ENCODE assay signal across 24 cellular contexts in the genomic region with DNA sequence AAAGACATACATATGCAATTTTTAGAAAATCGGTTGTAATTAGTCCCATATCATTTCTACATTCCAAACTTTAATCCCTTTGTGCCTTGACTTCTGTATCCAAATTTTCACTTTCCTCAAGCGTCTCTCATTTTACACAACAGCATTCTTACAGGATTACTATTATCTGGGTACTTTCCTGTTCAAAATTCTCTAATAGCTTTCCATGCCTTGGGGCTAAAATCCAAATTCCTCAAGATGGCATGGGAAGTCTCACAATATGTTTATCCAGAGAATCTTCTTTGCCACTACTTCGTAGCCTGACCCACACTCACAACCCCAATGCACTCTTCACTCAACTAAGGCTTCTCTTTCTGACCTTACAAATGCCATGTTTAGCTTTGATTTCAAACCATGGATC.
"Had no signal": no experiment of that assay in that cellular context is flagged by ENCODE, and none has a peak within 500 bp of the region (broad histone marks: within the 10 kb centered on the region; RNA-seq: fewer than 3 reads in every experiment).

No MANE protein-coding gene starts in this region.

- H3K4me3 ChIP-seq: ascending aorta, lower lobe of right lung, right lobe of liver, smooth muscle cell, thoracic aorta, upper lobe of right lung had no signal

- H3K36me3 ChIP-seq: ascending aorta, lower lobe of right lung, neutrophil, right lobe of liver, thoracic aorta, upper lobe of right lung had no signal

- H3K4me1 ChIP-seq: foreskin keratinocyte, lower lobe of right lung, parathyroid adenoma, right lobe of liver, upper lobe of right lung had no signal

- H3K4me2 ChIP-seq: smooth muscle cell had no signal

- H3K9ac ChIP-seq: parathyroid adenoma had no signal

- H3K79me2 ChIP-seq: parathyroid adenoma had no signal

- H2AFZ ChIP-seq: parathyroid adenoma had no signal

- H3K9me3 ChIP-seq: ascending aorta, lower lobe of right lung, neutrophil, right lobe of liver, thoracic aorta, upper lobe of right lung had no signal

- ATAC-seq: activated naive CD8-positive, alpha-beta T cell treated with anti-CD3 and anti-CD28 coated beads, Interleukin-2, amount 50 U/mL, for 24 hours; effector memory CD8-positive, alpha-beta T cell; foreskin keratinocyte; left colon; lower lobe of right lung; natural killer cell treated with Interleukin-12 subunit alpha and Interleukin-12 subunit beta and Interleukin-15 and Interleukin-18, amount 100 ng/mL, for 72 hours; right lobe of liver; upper lobe of right lung had no signal

- DNase-seq: activated CD4-positive, alpha-beta T cell treated with anti-CD3 and anti-CD28 coated beads, Interleukin-2, amount 50 U/mL, for 1 hour; activated CD4-positive, CD25-positive, alpha-beta regulatory T cell treated with anti-CD3 and anti-CD28 coated beads, Interleukin-2, amount 50 U/mL, for 72 hours; activated CD8-positive, alpha-beta memory T cell treated with anti-CD3 and anti-CD28 coated beads for 24 hours; activated CD8-positive, alpha-beta memory T cell treated with anti-CD3 and anti-CD28 coated beads, Interleukin-2, amount 50 U/mL, for 48 hours; activated effector memory CD4-positive, alpha-beta T cell treated with Interleukin-2 at 50 U/mL for 16 hours; activated naive CD4-positive, alpha-beta T cell treated with anti-CD3 and anti-CD28 coated beads, Interleukin-2, amount 10 ng/mL, durations not matched to agents 7 days and 5 days; activated naive CD8-positive, alpha-beta T cell treated with anti-CD3 and anti-CD28 coated beads, Interleukin-2, amount 50 U/mL, for 24 hours; activated T-cell treated with anti-CD3 and anti-CD28 coated beads, Interleukin-2, amount 50 U/mL, for 48 hours; dermis blood vessel endothelial cell; effector memory CD8-positive, alpha-beta T cell; hypothalamus; islet precursor cell; left colon; lower lobe of right lung; right lobe of liver; stimulated activated CD4-positive, alpha-beta T cell treated with anti-CD3 and anti-CD28 coated beads, Interleukin-4, amount 100 ng/mL, for 1 hour; upper lobe of right lung had no signal

- H3K27me3 ChIP-seq: ascending aorta, foreskin keratinocyte, neutrophil, right lobe of liver, upper lobe of right lung had no signal

- H3K27ac ChIP-seq: ascending aorta, foreskin keratinocyte, lower lobe of right lung, neutrophil, parathyroid adenoma, right lobe of liver, thoracic aorta, upper lobe of right lung had no signal
